In the genomic region with DNA sequence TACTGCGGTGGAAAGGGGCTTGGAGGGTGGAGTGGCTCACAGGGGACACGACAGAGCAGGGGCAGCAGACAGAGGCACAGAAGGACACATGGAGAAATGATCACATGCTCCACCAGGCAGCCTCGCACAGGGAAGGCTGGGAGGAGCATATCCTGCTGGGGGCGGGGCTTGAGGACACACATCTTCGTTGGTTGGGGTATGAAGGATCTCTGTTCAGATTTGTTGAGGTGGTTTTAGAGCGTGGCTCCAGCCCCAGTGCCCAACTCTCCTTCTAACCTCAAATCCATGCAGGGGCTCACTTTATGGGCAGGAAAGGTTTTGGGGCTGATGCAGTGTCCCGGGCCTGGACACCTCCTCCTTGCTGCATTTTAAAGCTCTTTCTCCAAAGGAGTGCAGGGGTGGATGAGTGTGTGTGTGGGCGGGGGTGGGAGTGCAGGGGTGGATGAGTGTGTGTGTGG, we compare ENCODE assay signal across 8 cellular contexts. TPM values are rescaled to one million over a fixed set of nuclear protein-coding genes. Genes with fewer than 3 reads are reported as not detected.
DNase-seq lines count a peak whose midpoint lies in the region; ATAC-seq, FAIRE-seq and TF ChIP-seq lines count a peak whose summit lies in the region.

No MANE protein-coding gene starts in this region.

- no peaks in the 10 kb centered on the region for H3K36me3 Mint-ChIP-seq in activated CD8-positive, alpha-beta T cell treated with anti-CD3 and anti-CD28 coated beads for 36 hours (ENCODE audit: low read depth)
- H3K36me3 Mint-ChIP-seq in stimulated activated memory B cell treated with anti-CD40 and anti-IgM and Interleukin-4, amounts not matched to agents 10 μg/mL and 1 μg/mL and 100 μg/mL, for 72 hours: no peaks in the 10 kb centered on the region

- no peaks in the 10 kb centered on the region for H3K9me1 ChIP-seq in endothelial cell of umbilical vein (replicated peaks; ENCODE audit: control insufficient read depth, extremely low read depth, insufficient read depth, low read length)

- no peak overlapping the region for H3K27ac Mint-ChIP-seq in activated CD8-positive, alpha-beta T cell treated with anti-CD3 and anti-CD28 coated beads for 36 hours
- H3K27ac Mint-ChIP-seq in stimulated activated memory B cell treated with anti-CD40 and anti-IgM and Interleukin-4, amounts not matched to agents 10 μg/mL and 1 μg/mL and 100 μg/mL, for 72 hours: no peak overlapping the region

- H3K9me3 Mint-ChIP-seq in activated CD8-positive, alpha-beta T cell treated with anti-CD3 and anti-CD28 coated beads for 36 hours: no peaks in the 10 kb centered on the region
- no peaks in the 10 kb centered on the region for H3K9me3 Mint-ChIP-seq in stimulated activated memory B cell treated with anti-CD40 and anti-IgM and Interleukin-4, amounts not matched to agents 10 μg/mL and 1 μg/mL and 100 μg/mL, for 72 hours

- no TSS peak for BruUV-seq in endothelial cell of umbilical vein (replicated peaks; lab: Mats Ljungman, UMichigan)

- H3K9ac ChIP-seq in endothelial cell of umbilical vein (replicated peaks; ENCODE audit: extremely low read depth, insufficient read depth, low read length): no peak overlapping the region

- POLR2A ChIA-PET in activated CD8-positive, alpha-beta T cell treated with anti-CD3 and anti-CD28 coated beads for 36 hours (lab: Charles Lee): interaction anchor here (0.9 to 2.6 kb wide), 4 partner anchors 26 to 74 kb away, joined by 3 to 16 read pairs (median 5); partner anchors contain the start of genes LAG3, MLF2 and TPI1
- POLR2A ChIA-PET in endothelial cell of umbilical vein (lab: Charles Lee): no interaction called here

- H3K9me3 ChIP-seq in endothelial cell of umbilical vein (replicated peaks; ENCODE audit: control insufficient read depth, insufficient read depth, low read length): no peaks in the 10 kb centered on the region

- H3K27ac ChIP-seq in 22Rv1 (peak overlapping the region; percentile 92), endothelial cell of umbilical vein (ENCODE audit: insufficient read depth, low read depth, low read length) (no peak overlapping the region)

- no peak overlapping the region for H3K4me2 ChIP-seq in endothelial cell of umbilical vein (ENCODE audit: insufficient read depth, low read length)

- H3K4me1 Mint-ChIP-seq in activated CD8-positive, alpha-beta T cell treated with anti-CD3 and anti-CD28 coated beads for 36 hours (ENCODE audit: low read depth): peaks cover 20% of the 10 kb centered on the region
- peaks cover 37% of the 10 kb centered on the region for H3K4me1 Mint-ChIP-seq in stimulated activated memory B cell treated with anti-CD40 and anti-IgM and Interleukin-4, amounts not matched to agents 10 μg/mL and 1 μg/mL and 100 μg/mL, for 72 hours

- DNase-seq in GM20000 (ENCODE audit: low spot score): peak; percentile 71
- DNase-seq in NCI-H226: peak; percentile 63
- peak; percentile 75 for DNase-seq in activated CD8-positive, alpha-beta T cell treated with anti-CD3 and anti-CD28 coated beads for 36 hours
- peak; percentile 81 for DNase-seq in endothelial cell of umbilical vein (ENCODE audit: low read depth, low spot score)
- peak; percentile 55 for DNase-seq in middle frontal gyrus (ENCODE audit: extremely low spot score, low spot score)

- peaks cover 20% of the 10 kb centered on the region for H3K4me1 ChIP-seq in endothelial cell of umbilical vein (ENCODE audit: control insufficient read depth, extremely low read depth, insufficient read depth, low read length)

- H3K36me3 ChIP-seq in endothelial cell of umbilical vein (ENCODE audit: control insufficient read depth in 2 of 2, extremely low read depth in 1 of 2, insufficient read depth in 2 of 2, low read length in 2 of 2): peaks cover 0 to 8% of the 10 kb centered on the region in 2 experiments

- peak; percentile 50 for TF ChIP-seq POLR2A in endothelial cell of umbilical vein (IDR thresholded peaks at IDR 0.05; ENCODE audit: low read depth, low read length)
- no peak for TF ChIP-seq POLR2A in GM18505 (IDR thresholded peaks at IDR 0.05; ENCODE audit: borderline replicate concordance, extremely low read depth, insufficient read depth, insufficient read length)

- CTCF ChIA-PET in activated CD8-positive, alpha-beta T cell treated with anti-CD3 and anti-CD28 coated beads for 36 hours (lab: Charles Lee): interaction anchor here (0.6 to 17.9 kb wide), 7 partner anchors 9 to 209 kb away, joined by 3 to 341 read pairs (median 10); partner anchors contain the start of genes CDCA3, MLF2 and USP5
- CTCF ChIA-PET in endothelial cell of umbilical vein (lab: Charles Lee): interaction anchor here (0.6 to 12.0 kb wide), 6 partner anchors 47 to 207 kb away, joined by 3 to 148 read pairs (median 7); partner anchors contain the start of genes MLF2 and PTMS

- H3K4me3 Mint-ChIP-seq in activated CD8-positive, alpha-beta T cell treated with anti-CD3 and anti-CD28 coated beads for 36 hours: peak overlapping the region; percentile 34
- H3K4me3 Mint-ChIP-seq in stimulated activated memory B cell treated with anti-CD40 and anti-IgM and Interleukin-4, amounts not matched to agents 10 μg/mL and 1 μg/mL and 100 μg/mL, for 72 hours: peak overlapping the region; percentile 46

- no peaks in the 10 kb centered on the region for H4K20me1 ChIP-seq in endothelial cell of umbilical vein (replicated peaks; ENCODE audit: control insufficient read depth, extremely low read depth, insufficient read depth, low read length)

- intact Hi-C loops in activated CD8-positive, alpha-beta T cell treated with anti-CD3 and anti-CD28 coated beads for 36 hours (cut with micrococcal nuclease): loop anchor here (5.0 kb wide), 2 partner anchors 45 to 75 kb away; partner anchors contain the start of gene MLF2
- intact Hi-C loops in endothelial cell of umbilical vein (cut with micrococcal nuclease): no loop called here

- TF ChIP-seq CTCF in 22Rv1 (IDR thresholded peaks at IDR 0.05): no peak
- TF ChIP-seq CTCF in GM20000 (IDR thresholded peaks at IDR 0.05; ENCODE audit: extremely low read depth, missing control alignments): no peak
- no peak for TF ChIP-seq CTCF in activated CD8-positive, alpha-beta T cell treated with anti-CD3 and anti-CD28 coated beads for 36 hours (IDR thresholded peaks at IDR 0.05)
- no peak for TF ChIP-seq CTCF in endothelial cell of umbilical vein (IDR thresholded peaks at IDR 0.05; ENCODE audit: extremely low read depth in 1 of 2, insufficient read depth in 1 of 2, low read depth in 1 of 2, low read length in 2 of 2)

- H3K27me3 Mint-ChIP-seq in activated CD8-positive, alpha-beta T cell treated with anti-CD3 and anti-CD28 coated beads for 36 hours: peaks cover 61% of the 10 kb centered on the region
- H3K27me3 Mint-ChIP-seq in stimulated activated memory B cell treated with anti-CD40 and anti-IgM and Interleukin-4, amounts not matched to agents 10 μg/mL and 1 μg/mL and 100 μg/mL, for 72 hours: peaks cover 97% of the 10 kb centered on the region

- dilution Hi-C loops in endothelial cell of umbilical vein (cut with MboI; ENCODE audit: extremely low pct_ligation_motif_present, low sequenced_read_pairs): no loop called here

- peak; percentile 96 for FAIRE-seq in endothelial cell of umbilical vein (lab: Jason Lieb, UNC)

- peak; percentile 43 for ATAC-seq in activated CD8-positive, alpha-beta T cell treated with anti-CD3 and anti-CD28 coated beads for 36 hours
- no peak for ATAC-seq in stimulated activated memory B cell treated with anti-CD40 and anti-IgM and Interleukin-4, amounts not matched to agents 10 μg/mL and 1 μg/mL and 100 μg/mL, for 72 hours
- no peak for ATAC-seq in GM18505 (IDR thresholded peaks at IDR 0.05; ENCODE audit: unreplicated experiment)

- H3K79me2 ChIP-seq in endothelial cell of umbilical vein (ENCODE audit: control insufficient read depth, insufficient read depth, low read length): peaks cover 25% of the 10 kb centered on the region

- peaks cover under 1% of the 10 kb centered on the region in 2 experiments for H3K27me3 ChIP-seq in endothelial cell of umbilical vein (ENCODE audit: control insufficient read depth in 2 of 2, insufficient read depth in 2 of 2, low read length in 2 of 2)

- H2AFZ ChIP-seq in endothelial cell of umbilical vein (ENCODE audit: low read depth, low read length): peak overlapping the region; percentile 43

- no peak overlapping the region for H3K4me3 ChIP-seq in endothelial cell of umbilical vein (replicated peaks in 1 of 3; ENCODE audit: insufficient read depth in 1 of 3, low read depth in 1 of 3, low read length in 3 of 3)

RNA-seq across cellular contexts. Expression of gene P3H3, which starts 0.7 kb away (rescaled TPM):
- 1 to 10 TPM; 2.1 to 2.3 TPM for total RNA-seq in activated CD8-positive, alpha-beta T cell treated with anti-CD3 and anti-CD28 coated beads for 36 hours
- total RNA-seq in endothelial cell of umbilical vein: 76.5 and 92.6 TPM in 2 replicates
- polyA plus RNA-seq in endothelial cell of umbilical vein: 70.2 and 75.9 TPM in 2 replicates
- 56.4 and 84.6 TPM in 2 replicates for polyA plus RNA-seq in endothelial cell of umbilical vein (2011; cell fraction: cytosol; rRNA removed)
- polyA plus RNA-seq in endothelial cell of umbilical vein (2011; cell fraction: nucleus; rRNA removed): 89.2 and 106 TPM in 2 replicates
- polyA plus RNA-seq in endothelial cell of umbilical vein (2012): 89.0 and 130 TPM in 2 replicates
- 40.5 and 49.5 TPM in 2 replicates for polyA minus RNA-seq in endothelial cell of umbilical vein
- not detected for polyA minus RNA-seq in endothelial cell of umbilical vein (2011; cell fraction: cytosol; rRNA and poly(A)+ RNA removed)
- 18.5 and 29.9 TPM in 2 replicates for polyA minus RNA-seq in endothelial cell of umbilical vein (2011; cell fraction: nucleus; rRNA and poly(A)+ RNA removed)

RNA-seq across cellular contexts. Expression of gene GPR162, which starts 5.8 kb away (rescaled TPM):
- total RNA-seq in activated CD8-positive, alpha-beta T cell treated with anti-CD3 and anti-CD28 coated beads for 36 hours: 1 to 10 TPM; 2.0 to 2.1 TPM
- 8.1 and 13.7 TPM in 2 replicates for total RNA-seq in endothelial cell of umbilical vein
- polyA plus RNA-seq in endothelial cell of umbilical vein: 9.0 and 9.7 TPM in 2 replicates
- polyA plus RNA-seq in endothelial cell of umbilical vein (2011; cell fraction: cytosol; rRNA removed): 5.0 and 8.6 TPM in 2 replicates
- polyA plus RNA-seq in endothelial cell of umbilical vein (2011; cell fraction: nucleus; rRNA removed): 18.3 and 19.1 TPM in 2 replicates
- 9.1 and 17.6 TPM in 2 replicates for polyA plus RNA-seq in endothelial cell of umbilical vein (2012)
- polyA minus RNA-seq in endothelial cell of umbilical vein: 5.1 and 10.5 TPM in 2 replicates
- not detected for polyA minus RNA-seq in endothelial cell of umbilical vein (2011; cell fraction: cytosol; rRNA and poly(A)+ RNA removed)
- 3.3 and 4.8 TPM in 2 replicates for polyA minus RNA-seq in endothelial cell of umbilical vein (2011; cell fraction: nucleus; rRNA and poly(A)+ RNA removed)

RNA-seq across cellular contexts. Expression of gene GNB3, which starts 13.3 kb away (rescaled TPM):
- 1 to 10 TPM in 1 of 2 experiments, under 1 TPM in 1; 0.50 to 1.1 TPM for total RNA-seq in activated CD8-positive, alpha-beta T cell treated with anti-CD3 and anti-CD28 coated beads for 36 hours
- total RNA-seq in endothelial cell of umbilical vein: 9.4 and 14.6 TPM in 2 replicates
- 12.0 and 12.6 TPM in 2 replicates for polyA plus RNA-seq in endothelial cell of umbilical vein
- 2.5 and 4.2 TPM in 2 replicates for polyA plus RNA-seq in endothelial cell of umbilical vein (2011; cell fraction: cytosol; rRNA removed)
- polyA plus RNA-seq in endothelial cell of umbilical vein (2011; cell fraction: nucleus; rRNA removed): 78.5 and 90.7 TPM in 2 replicates
- 10.8 and 12.8 TPM in 2 replicates for polyA plus RNA-seq in endothelial cell of umbilical vein (2012)
- polyA minus RNA-seq in endothelial cell of umbilical vein: 4.0 and 8.6 TPM in 2 replicates
- not detected for polyA minus RNA-seq in endothelial cell of umbilical vein (2011; cell fraction: cytosol; rRNA and poly(A)+ RNA removed)
- 14.4 and 18.7 TPM in 2 replicates for polyA minus RNA-seq in endothelial cell of umbilical vein (2011; cell fraction: nucleus; rRNA and poly(A)+ RNA removed)

RNA-seq across cellular contexts. Expression of gene CDCA3, which starts 23.6 kb away (rescaled TPM):
- total RNA-seq in activated CD8-positive, alpha-beta T cell treated with anti-CD3 and anti-CD28 coated beads for 36 hours: 10 to 100 TPM; 74.6 to 83.8 TPM
- total RNA-seq in endothelial cell of umbilical vein: 44.3 and 44.8 TPM in 2 replicates
- polyA plus RNA-seq in endothelial cell of umbilical vein: 53.5 and 67.2 TPM in 2 replicates
- 53.7 and 54.4 TPM in 2 replicates for polyA plus RNA-seq in endothelial cell of umbilical vein (2011; cell fraction: cytosol; rRNA removed)
- 67.2 and 95.9 TPM in 2 replicates for polyA plus RNA-seq in endothelial cell of umbilical vein (2011; cell fraction: nucleus; rRNA removed)
- polyA plus RNA-seq in endothelial cell of umbilical vein (2012): 18.0 and 42.1 TPM in 2 replicates
- 23.0 and 24.7 TPM in 2 replicates for polyA minus RNA-seq in endothelial cell of umbilical vein
- 68.0 TPM for polyA minus RNA-seq in endothelial cell of umbilical vein (2011; cell fraction: cytosol; rRNA and poly(A)+ RNA removed)
- polyA minus RNA-seq in endothelial cell of umbilical vein (2011; cell fraction: nucleus; rRNA and poly(A)+ RNA removed): 22.1 and 29.1 TPM in 2 replicates

RNA-seq across cellular contexts. Expression of gene USP5, which starts 24.5 kb away (rescaled TPM):
- total RNA-seq in activated CD8-positive, alpha-beta T cell treated with anti-CD3 and anti-CD28 coated beads for 36 hours: 100 to 1,000 TPM; 109 to 112 TPM
- total RNA-seq in endothelial cell of umbilical vein: 126 and 135 TPM in 2 replicates
- polyA plus RNA-seq in endothelial cell of umbilical vein: 68.9 and 69.4 TPM in 2 replicates
- polyA plus RNA-seq in endothelial cell of umbilical vein (2011; cell fraction: cytosol; rRNA removed): 64.7 and 67.7 TPM in 2 replicates
- polyA plus RNA-seq in endothelial cell of umbilical vein (2011; cell fraction: nucleus; rRNA removed): 125 and 135 TPM in 2 replicates
- 85.0 and 92.6 TPM in 2 replicates for polyA plus RNA-seq in endothelial cell of umbilical vein (2012)
- 116 TPM in 2 replicates for polyA minus RNA-seq in endothelial cell of umbilical vein
- polyA minus RNA-seq in endothelial cell of umbilical vein (2011; cell fraction: cytosol; rRNA and poly(A)+ RNA removed): 45.7 TPM
- 34.8 and 40.9 TPM in 2 replicates for polyA minus RNA-seq in endothelial cell of umbilical vein (2011; cell fraction: nucleus; rRNA and poly(A)+ RNA removed)

Comparison
In these comparisons a context has a peak if more than half of its experiments do, and no peak if none do; other contexts are left out.
1. RNA of gene P3H3, which starts 0.7 kb away (total RNA-seq): 76.5 to 92.6 TPM in endothelial cell of umbilical vein; 2.1 to 2.3 TPM in activated CD8-positive, alpha-beta T cell treated with anti-CD3 and anti-CD28 coated beads for 36 hours; every median in the first group is over 10 times any median in the second.
2. Peak in every context shown above with its lines, with median percentiles within 50 percentile points of each other: DNase-seq.